Comparison of ENCODE assay signal across 8 cellular contexts in the genomic region with DNA sequence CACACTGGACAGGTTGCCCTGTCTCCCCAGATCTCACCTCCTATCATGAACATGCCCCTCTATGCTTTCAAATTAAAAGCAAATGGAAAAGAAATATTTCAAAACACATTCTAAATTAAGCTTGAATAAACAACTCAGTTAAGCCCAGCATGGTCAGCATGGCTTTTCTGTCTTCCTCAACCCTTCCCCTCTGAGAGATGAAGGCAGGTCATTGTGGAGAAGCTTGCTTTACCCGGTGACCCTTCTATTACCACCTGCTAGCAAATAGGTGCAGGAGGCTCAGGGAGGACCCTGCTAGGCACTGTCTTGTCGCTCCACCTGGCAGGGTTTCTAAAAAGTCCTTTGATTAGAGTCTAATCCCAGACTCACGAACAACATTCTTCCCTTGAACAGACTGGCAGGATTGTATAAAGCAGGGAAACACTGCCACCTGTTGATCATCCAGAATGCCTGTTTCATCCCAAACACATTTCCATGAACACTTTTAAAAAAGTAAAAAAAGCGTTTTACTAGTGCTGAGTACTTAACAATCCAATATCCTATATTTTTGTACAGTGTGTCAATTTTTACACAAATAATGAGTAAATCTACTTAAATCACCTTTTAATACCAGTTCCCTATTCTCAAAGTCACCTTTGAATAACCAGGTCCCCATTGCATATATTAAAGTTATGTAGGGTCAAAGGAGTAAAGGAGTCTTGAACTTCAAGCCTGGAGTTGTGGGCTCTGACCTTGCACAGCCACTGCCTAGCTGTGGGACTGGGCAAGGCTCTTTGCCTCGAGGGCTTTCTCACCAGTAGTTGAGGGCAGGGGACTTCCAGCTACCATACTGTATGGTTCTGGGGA.
A peak's percentile ranks its signal among the peaks of the same experiment; 100 is the strongest.
DNase-seq lines count a peak whose midpoint lies in the region; ATAC-seq lines count a peak whose summit lies in the region.

No MANE protein-coding gene starts in this region.

- H3K27me3 ChIP-seq in iPS DF 6.9 (ENCODE audit: control insufficient read depth, insufficient read depth, low read length) = no peaks in the 10 kb centered on the region

- no peaks in the 10 kb centered on the region for H3K9me3 ChIP-seq in iPS DF 6.9 (ENCODE audit: control insufficient read depth, insufficient read depth, low read length)

- no peaks in the 10 kb centered on the region for H3K36me3 ChIP-seq in iPS DF 6.9 (ENCODE audit: control insufficient read depth, insufficient read depth, low read length)

- no CpG with 5 or more reads among the region's 5 CpGs for WGBS in iPS DF 6.9 (ENCODE audit: insufficient coverage, insufficient read length)

- DNase-seq in Right ventricle myocardium inferior (ENCODE audit: missing footprints) (no peak), cardiac septum (ENCODE audit: low spot score) (no peak), NCI-H2081 treated with DMSO at 0.1 percent for 48 hours (lab: John Stamatoyannopoulos, UW) (peak; percentile 7), astrocyte of the hippocampus (ENCODE audit: low read depth, low spot score) (peak; percentile 71), iPS DF 6.9 (ENCODE audit: low read depth, low spot score) (peak; percentile 50), stromal cell of bone marrow (ENCODE audit: low read depth) (peak; percentile 55)

- intact Hi-C loops in Right ventricle myocardium inferior (cut with DNase I) (loop anchor here (5.0 kb wide), 1 partner anchor 526 kb away; no protein-coding TSS in a partner anchor), cardiac septum (cut with DNase I) (loop anchor here (5.0 kb wide), 1 partner anchor 526 kb away; no protein-coding TSS in a partner anchor)

- H3K4me1 ChIP-seq in iPS DF 6.9 (ENCODE audit: control insufficient read depth, insufficient read depth, low read length) = no peaks in the 10 kb centered on the region

- no peak overlapping the region for H3K4me3 ChIP-seq in iPS DF 6.9 (ENCODE audit: low read length)

- ATAC-seq in Right ventricle myocardium inferior (peak; percentile 31), GM19324 (IDR thresholded peaks at IDR 0.05; ENCODE audit: low FRiP score, unreplicated experiment) (no peak), HG02870 (IDR thresholded peaks at IDR 0.05; ENCODE audit: unreplicated experiment) (no peak)

- no peak overlapping the region for H3K27ac ChIP-seq in iPS DF 6.9 (ENCODE audit: low read length)

Comparison
In these comparisons a context has a peak if more than half of its experiments do, and no peak if none do; other contexts are left out.
1. DNase-seq: peak in NCI-H2081 treated with DMSO at 0.1 percent for 48 hours (single experiment), astrocyte of the hippocampus (single experiment), iPS DF 6.9 (single experiment) and stromal cell of bone marrow (single experiment); none in Right ventricle myocardium inferior (single experiment) and cardiac septum (single experiment).